ENCODE assay signal across 24 cellular contexts in the genomic region with DNA sequence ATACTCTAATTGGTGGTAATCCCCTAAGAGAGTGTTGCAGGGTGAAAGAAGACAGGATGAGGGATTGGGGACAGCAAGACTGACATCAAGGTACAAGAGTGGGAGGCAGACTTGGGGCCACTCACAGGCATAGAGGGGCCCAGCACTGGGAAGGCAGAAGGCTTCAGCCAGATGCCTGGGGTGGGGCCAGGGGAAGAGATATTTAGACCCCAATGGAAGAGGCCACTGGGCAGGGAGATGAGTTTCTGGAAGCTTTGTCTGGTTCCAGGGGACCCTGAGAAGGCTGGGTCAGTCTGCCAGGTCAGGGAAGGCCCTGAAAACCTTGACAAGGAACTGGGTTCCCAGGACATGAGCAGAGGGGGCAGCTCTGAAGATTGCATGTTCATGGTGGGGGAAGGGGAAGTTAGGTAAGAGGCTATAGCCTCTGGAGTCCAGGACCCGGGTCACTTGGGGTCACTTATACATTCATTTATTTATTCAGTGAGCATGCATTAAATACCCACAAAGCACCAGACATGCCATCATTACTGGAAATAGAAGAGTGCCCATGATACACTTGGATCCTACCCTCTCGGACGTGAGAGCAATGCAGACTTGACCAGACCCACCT.
"Had no signal": no experiment of that assay in that cellular context is flagged by ENCODE, and none has a peak within 500 bp of the region (broad histone marks: within the 10 kb centered on the region; RNA-seq: fewer than 3 reads in every experiment).

No MANE protein-coding gene starts in this region.

- H3K4me1 Mint-ChIP-seq: nephron progenitor cell; stimulated activated naive B cell treated with anti-CD40 and anti-IgM and Interleukin-4, amounts not matched to agents 10 μg/mL and 1 μg/mL and 100 μg/mL, for 72 hours had no signal

- H3K4me1 ChIP-seq: esophagus muscularis mucosa, foreskin keratinocyte, gastroesophageal sphincter, heart left ventricle, left ventricle myocardium inferior, lower lobe of right lung, pancreas, prostate gland, sigmoid colon, tibial nerve, upper lobe of left lung had no signal

- H3K4me3 ChIP-seq: esophagus muscularis mucosa, gastroesophageal sphincter, heart left ventricle, hepatocyte, left ventricle myocardium inferior, lower lobe of right lung, pancreas, prostate gland, sigmoid colon, thoracic aorta, tibial nerve, upper lobe of left lung had no signal

- H3K27ac Mint-ChIP-seq: dendritic cell treated with granulocyte-macrophage colony-stimulating factor and Interleukin-4, amounts not matched to agents 40 ng/mL and 50 ng/mL, for 4 days; naive thymus-derived CD8-positive, alpha-beta T cell; nephron progenitor cell; stimulated activated naive B cell treated with anti-CD40 and anti-IgM and Interleukin-4, amounts not matched to agents 10 μg/mL and 1 μg/mL and 100 μg/mL, for 72 hours; stimulated activated naive CD8-positive, alpha-beta T cell treated with anti-CD3 and anti-CD28 coated beads, Interleukin-15, Interleukin-2, amounts not matched to agents 100 ng/mL and 50 ng/mL, for 24 hours had no signal

- ATAC-seq: foreskin keratinocyte; gastroesophageal sphincter; heart left ventricle; left cardiac atrium; lower lobe of right lung; naive thymus-derived CD8-positive, alpha-beta T cell; pancreas; right cardiac atrium; stimulated activated naive B cell treated with anti-CD40 and anti-IgM and Interleukin-4, amounts not matched to agents 10 μg/mL and 1 μg/mL and 100 μg/mL, for 72 hours had no signal

- H3K36me3 ChIP-seq: esophagus muscularis mucosa, gastroesophageal sphincter, heart left ventricle, left ventricle myocardium inferior, lower lobe of right lung, pancreas, prostate gland, sigmoid colon, thoracic aorta, tibial nerve, upper lobe of left lung had no signal

- H3K4me2 ChIP-seq: hepatocyte had no signal

- H3K79me2 ChIP-seq: hepatocyte had no signal

- H3K9me3 Mint-ChIP-seq: dendritic cell treated with granulocyte-macrophage colony-stimulating factor and Interleukin-4, amounts not matched to agents 40 ng/mL and 50 ng/mL, for 4 days; naive thymus-derived CD8-positive, alpha-beta T cell; nephron progenitor cell; stimulated activated naive B cell treated with anti-CD40 and anti-IgM and Interleukin-4, amounts not matched to agents 10 μg/mL and 1 μg/mL and 100 μg/mL, for 72 hours; stimulated activated naive CD8-positive, alpha-beta T cell treated with anti-CD3 and anti-CD28 coated beads, Interleukin-15, Interleukin-2, amounts not matched to agents 100 ng/mL and 50 ng/mL, for 24 hours had no signal

- H3K27me3 ChIP-seq: foreskin keratinocyte, pancreas, tibial nerve, upper lobe of left lung had no signal

- H3K27ac ChIP-seq: esophagus muscularis mucosa, foreskin keratinocyte, gastroesophageal sphincter, heart left ventricle, hepatocyte, left ventricle myocardium inferior, lower lobe of right lung, pancreas, prostate gland, sigmoid colon, thoracic aorta, tibial nerve, upper lobe of left lung had no signal

- H3K36me3 Mint-ChIP-seq: stimulated activated naive B cell treated with anti-CD40 and anti-IgM and Interleukin-4, amounts not matched to agents 10 μg/mL and 1 μg/mL and 100 μg/mL, for 72 hours had no signal

- DNase-seq: effector memory CD4-positive, alpha-beta T cell; foreskin keratinocyte; heart left ventricle; left cardiac atrium; left ventricle myocardium inferior; lower lobe of right lung; naive thymus-derived CD8-positive, alpha-beta T cell; nephron progenitor cell; nucleus accumbens; pancreas; right cardiac atrium; sigmoid colon; stimulated activated CD4-positive, alpha-beta T cell treated with anti-CD3 and anti-CD28 coated beads, Interleukin-2, amount 100 ng/mL, for 24 hours; stimulated activated CD4-positive, alpha-beta T cell treated with anti-CD3 and anti-CD28 coated beads, Interleukin-4, amount 100 ng/mL, for 4 hours; stimulated activated naive B cell treated with anti-CD40 and anti-IgM and Interleukin-4, amounts not matched to agents 10 μg/mL and 1 μg/mL and 100 μg/mL, for 72 hours; upper lobe of left lung had no signal

- H2AFZ ChIP-seq: hepatocyte had no signal

- H3K9me3 ChIP-seq: esophagus muscularis mucosa, gastroesophageal sphincter, heart left ventricle, left ventricle myocardium inferior, lower lobe of right lung, pancreas, prostate gland, sigmoid colon, thoracic aorta, tibial nerve, upper lobe of left lung had no signal

- H3K4me3 Mint-ChIP-seq: dendritic cell treated with granulocyte-macrophage colony-stimulating factor and Interleukin-4, amounts not matched to agents 40 ng/mL and 50 ng/mL, for 4 days; naive thymus-derived CD8-positive, alpha-beta T cell; nephron progenitor cell; stimulated activated naive B cell treated with anti-CD40 and anti-IgM and Interleukin-4, amounts not matched to agents 10 μg/mL and 1 μg/mL and 100 μg/mL, for 72 hours; stimulated activated naive CD8-positive, alpha-beta T cell treated with anti-CD3 and anti-CD28 coated beads, Interleukin-15, Interleukin-2, amounts not matched to agents 100 ng/mL and 50 ng/mL, for 24 hours had no signal
